In genomic region chr6:125086716-125087115, GRCh38 we compare ENCODE assay signal across 2 cellular contexts.
TF ChIP-seq lines count a peak whose summit lies in the region.

No MANE protein-coding gene starts in this region.

TF ChIP-seq in IMR-90, 13 proteins besides CTCF, POLR2A, EP300 and RAD21 (continued from another document):
- no peak for TF ChIP-seq USF2 (IDR thresholded peaks at IDR 0.05; ENCODE audit: low read depth, low read length)
- no peak for TF ChIP-seq RFX5 (IDR thresholded peaks at IDR 0.05; ENCODE audit: low read depth, low read length)
- TF ChIP-seq MAFK (IDR thresholded peaks at IDR 0.05; ENCODE audit: low read depth, low read length) = no peak
- TF ChIP-seq BHLHE40 (IDR thresholded peaks at IDR 0.05; ENCODE audit: low read depth, low read length) = no peak
- TF ChIP-seq FOS (IDR thresholded peaks at IDR 0.05; ENCODE audit: low read depth, low read length) = no peak
- no peak for TF ChIP-seq MAZ (IDR thresholded peaks at IDR 0.05; ENCODE audit: borderline replicate concordance, low read depth, low read length)
- TF ChIP-seq MXI1 (IDR thresholded peaks at IDR 0.05; ENCODE audit: borderline replicate concordance, low read depth, low read length) = no peak
- TF ChIP-seq RCOR1 (IDR thresholded peaks at IDR 0.05; ENCODE audit: insufficient replicate concordance, low read length) = no peak
- TF ChIP-seq, protein P1, sequence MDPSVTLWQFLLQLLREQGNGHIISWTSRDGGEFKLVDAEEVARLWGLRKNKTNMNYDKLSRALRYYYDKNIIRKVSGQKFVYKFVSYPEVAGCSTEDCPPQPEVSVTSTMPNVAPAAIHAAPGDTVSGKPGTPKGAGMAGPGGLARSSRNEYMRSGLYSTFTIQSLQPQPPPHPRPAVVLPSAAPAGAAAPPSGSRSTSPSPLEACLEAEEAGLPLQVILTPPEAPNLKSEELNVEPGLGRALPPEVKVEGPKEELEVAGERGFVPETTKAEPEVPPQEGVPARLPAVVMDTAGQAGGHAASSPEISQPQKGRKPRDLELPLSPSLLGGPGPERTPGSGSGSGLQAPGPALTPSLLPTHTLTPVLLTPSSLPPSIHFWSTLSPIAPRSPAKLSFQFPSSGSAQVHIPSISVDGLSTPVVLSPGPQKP (IDR thresholded peaks at IDR 0.05; ENCODE audit: borderline replicate concordance, low read depth, low read length) = no peak
TF ChIP-seq in IMR-90: peak in this region for 0.

TF ChIP-seq in K562, 482 proteins besides CTCF, POLR2A, EP300 and RAD21:
- TF ChIP-seq ARID4B (CRISPR knock-in tag; IDR thresholded peaks at IDR 0.05) = no peak
- TF ChIP-seq, protein P2, sequence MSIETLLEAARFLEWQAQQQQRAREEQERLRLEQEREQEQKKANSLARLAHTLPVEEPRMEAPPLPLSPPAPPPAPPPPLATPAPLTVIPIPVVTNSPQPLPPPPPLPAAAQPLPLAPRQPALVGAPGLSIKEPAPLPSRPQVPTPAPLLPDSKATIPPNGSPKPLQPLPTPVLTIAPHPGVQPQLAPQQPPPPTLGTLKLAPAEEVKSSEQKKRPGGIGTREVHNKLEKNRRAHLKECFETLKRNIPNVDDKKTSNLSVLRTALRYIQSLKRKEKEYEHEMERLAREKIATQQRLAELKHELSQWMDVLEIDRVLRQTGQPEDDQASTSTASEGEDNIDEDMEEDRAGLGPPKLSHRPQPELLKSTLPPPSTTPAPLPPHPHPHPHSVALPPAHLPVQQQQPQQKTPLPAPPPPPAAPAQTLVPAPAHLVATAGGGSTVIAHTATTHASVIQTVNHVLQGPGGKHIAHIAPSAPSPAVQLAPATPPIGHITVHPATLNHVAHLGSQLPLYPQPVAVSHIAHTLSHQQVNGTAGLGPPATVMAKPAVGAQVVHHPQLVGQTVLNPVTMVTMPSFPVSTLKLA (conservative IDR thresholded peaks at IDR 0.05) = no peak
- peak; percentile 55 for TF ChIP-seq ZNF592 (IDR thresholded peaks at IDR 0.05)
- TF ChIP-seq CBFA2T2 (conservative IDR thresholded peaks at IDR 0.05) = peak; percentile 59
- TF ChIP-seq TCF3 (CRISPR knock-in tag; IDR thresholded peaks at IDR 0.05) = peak; percentile 43
- peak; percentile 44; the same call in 1 of the 2 replicates for TF ChIP-seq TAL1 (IDR thresholded peaks at IDR 0.05)
- peak; percentile 47; the same call in 1 of the 2 replicates for TF ChIP-seq NCOR1 (IDR thresholded peaks at IDR 0.05)
- peak; percentile 77 for TF ChIP-seq CBFA2T3 (IDR thresholded peaks at IDR 0.05)
- no peak for TF ChIP-seq MLX (CRISPR knock-in tag; conservative IDR thresholded peaks at IDR 0.05)
- TF ChIP-seq PYGO2 (tag; IDR thresholded peaks at IDR 0.05) = no peak
- no peak for TF ChIP-seq ZKSCAN3 (CRISPR knock-in tag; IDR thresholded peaks at IDR 0.05)
- TF ChIP-seq HDAC1 (IDR thresholded peaks at IDR 0.05) = peak in 1 of 2 experiments; percentile 60; a peak in 1 of 4 replicates
- TF ChIP-seq, protein P3, sequence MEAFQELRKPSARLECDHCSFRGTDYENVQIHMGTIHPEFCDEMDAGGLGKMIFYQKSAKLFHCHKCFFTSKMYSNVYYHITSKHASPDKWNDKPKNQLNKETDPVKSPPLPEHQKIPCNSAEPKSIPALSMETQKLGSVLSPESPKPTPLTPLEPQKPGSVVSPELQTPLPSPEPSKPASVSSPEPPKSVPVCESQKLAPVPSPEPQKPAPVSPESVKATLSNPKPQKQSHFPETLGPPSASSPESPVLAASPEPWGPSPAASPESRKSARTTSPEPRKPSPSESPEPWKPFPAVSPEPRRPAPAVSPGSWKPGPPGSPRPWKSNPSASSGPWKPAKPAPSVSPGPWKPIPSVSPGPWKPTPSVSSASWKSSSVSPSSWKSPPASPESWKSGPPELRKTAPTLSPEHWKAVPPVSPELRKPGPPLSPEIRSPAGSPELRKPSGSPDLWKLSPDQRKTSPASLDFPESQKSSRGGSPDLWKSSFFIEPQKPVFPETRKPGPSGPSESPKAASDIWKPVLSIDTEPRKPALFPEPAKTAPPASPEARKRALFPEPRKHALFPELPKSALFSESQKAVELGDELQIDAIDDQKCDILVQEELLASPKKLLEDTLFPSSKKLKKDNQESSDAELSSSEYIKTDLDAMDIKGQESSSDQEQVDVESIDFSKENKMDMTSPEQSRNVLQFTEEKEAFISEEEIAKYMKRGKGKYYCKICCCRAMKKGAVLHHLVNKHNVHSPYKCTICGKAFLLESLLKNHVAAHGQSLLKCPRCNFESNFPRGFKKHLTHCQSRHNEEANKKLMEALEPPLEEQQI (IDR thresholded peaks at IDR 0.05) = 0 out of 2 replicates have a peak, but pooled peaks have one; percentile 10
- peak; percentile 44 for TF ChIP-seq DPF2 (IDR thresholded peaks at IDR 0.05)
- peak; percentile 55 for TF ChIP-seq ARID1B (IDR thresholded peaks at IDR 0.05)
- no peak for TF ChIP-seq CBX1 (IDR thresholded peaks at IDR 0.05; ENCODE audit: low read depth)
- 0 out of 2 replicates have a peak, but pooled peaks have one; percentile 11 for TF ChIP-seq SMARCA4 (IDR thresholded peaks at IDR 0.05)
